1 cellular context compared by ENCODE assay signal in genomic region chr11:7077101-7077500, GRCh38.
A peak's percentile ranks its signal among the peaks of the same experiment; 100 is the strongest.
TF ChIP-seq lines count a peak whose summit lies in the region.

No MANE protein-coding gene starts in this region.

TF ChIP-seq in HCT116, 20 proteins besides CTCF, POLR2A, EP300 and RAD21:
- TF ChIP-seq, protein P1, sequence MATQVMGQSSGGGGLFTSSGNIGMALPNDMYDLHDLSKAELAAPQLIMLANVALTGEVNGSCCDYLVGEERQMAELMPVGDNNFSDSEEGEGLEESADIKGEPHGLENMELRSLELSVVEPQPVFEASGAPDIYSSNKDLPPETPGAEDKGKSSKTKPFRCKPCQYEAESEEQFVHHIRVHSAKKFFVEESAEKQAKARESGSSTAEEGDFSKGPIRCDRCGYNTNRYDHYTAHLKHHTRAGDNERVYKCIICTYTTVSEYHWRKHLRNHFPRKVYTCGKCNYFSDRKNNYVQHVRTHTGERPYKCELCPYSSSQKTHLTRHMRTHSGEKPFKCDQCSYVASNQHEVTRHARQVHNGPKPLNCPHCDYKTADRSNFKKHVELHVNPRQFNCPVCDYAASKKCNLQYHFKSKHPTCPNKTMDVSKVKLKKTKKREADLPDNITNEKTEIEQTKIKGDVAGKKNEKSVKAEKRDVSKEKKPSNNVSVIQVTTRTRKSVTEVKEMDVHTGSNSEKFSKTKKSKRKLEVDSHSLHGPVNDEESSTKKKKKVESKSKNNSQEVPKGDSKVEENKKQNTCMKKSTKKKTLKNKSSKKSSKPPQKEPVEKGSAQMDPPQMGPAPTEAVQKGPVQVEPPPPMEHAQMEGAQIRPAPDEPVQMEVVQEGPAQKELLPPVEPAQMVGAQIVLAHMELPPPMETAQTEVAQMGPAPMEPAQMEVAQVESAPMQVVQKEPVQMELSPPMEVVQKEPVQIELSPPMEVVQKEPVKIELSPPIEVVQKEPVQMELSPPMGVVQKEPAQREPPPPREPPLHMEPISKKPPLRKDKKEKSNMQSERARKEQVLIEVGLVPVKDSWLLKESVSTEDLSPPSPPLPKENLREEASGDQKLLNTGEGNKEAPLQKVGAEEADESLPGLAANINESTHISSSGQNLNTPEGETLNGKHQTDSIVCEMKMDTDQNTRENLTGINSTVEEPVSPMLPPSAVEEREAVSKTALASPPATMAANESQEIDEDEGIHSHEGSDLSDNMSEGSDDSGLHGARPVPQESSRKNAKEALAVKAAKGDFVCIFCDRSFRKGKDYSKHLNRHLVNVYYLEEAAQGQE (IDR thresholded peaks at IDR 0.05; ENCODE audit: low read depth): peak; percentile 65
- no peak for TF ChIP-seq ELF1 (IDR thresholded peaks at IDR 0.05; ENCODE audit: borderline replicate concordance, low read depth)
